ENCODE assay signal across 7 cellular contexts in the genomic region with DNA sequence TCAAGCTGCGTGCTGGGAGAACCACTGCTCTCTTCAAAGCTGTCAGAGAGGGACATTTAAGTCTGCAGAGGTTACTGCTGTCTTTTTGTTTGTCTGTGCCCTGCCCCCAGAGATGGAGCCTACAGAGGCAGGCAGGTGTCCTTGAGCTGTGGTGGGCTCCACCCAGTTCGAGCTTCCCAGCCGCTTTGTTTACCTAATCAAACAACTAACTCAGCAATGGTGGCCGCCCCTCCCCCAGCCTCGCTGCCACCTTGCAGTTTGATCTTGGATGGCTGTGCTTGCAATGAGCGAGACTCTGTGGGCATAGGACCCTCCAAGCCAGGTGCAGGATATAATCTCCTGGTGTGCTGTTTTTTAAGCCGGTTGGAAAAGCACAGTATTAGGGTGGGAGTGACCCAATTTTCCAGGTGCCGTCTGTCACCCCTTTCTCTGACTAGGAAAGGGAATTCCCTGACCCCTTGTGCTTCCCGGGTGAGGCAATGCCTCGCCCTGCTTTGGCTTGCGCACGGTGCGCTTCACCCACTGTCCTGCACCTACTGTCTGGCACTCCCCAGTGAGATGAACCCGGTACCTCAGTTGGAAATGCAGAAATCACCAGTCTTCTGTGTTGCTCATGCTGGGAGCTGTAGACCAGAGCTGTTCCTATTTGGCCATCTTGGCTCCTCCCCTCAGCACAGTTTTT. TPM values are rescaled to one million over a fixed set of nuclear protein-coding genes. Genes with fewer than 3 reads are reported as not detected.
"Had no signal": no experiment of that assay in that cellular context is flagged by ENCODE, and none has a peak within 500 bp of the region (broad histone marks: within the 10 kb centered on the region; RNA-seq: fewer than 3 reads in every experiment).

No MANE protein-coding gene starts in this region.

RNA-seq across cellular contexts. Expression of a gene that starts 6.5 kb away (rescaled TPM):
- total RNA-seq: LHCN-M2, MCF 10A, NCI-H460, OCI-LY7, Peyer's patch, SJCRH30, SK-MEL-5 had no signal
